Comparison of ENCODE assay signal across 23 cellular contexts in the genomic region with DNA sequence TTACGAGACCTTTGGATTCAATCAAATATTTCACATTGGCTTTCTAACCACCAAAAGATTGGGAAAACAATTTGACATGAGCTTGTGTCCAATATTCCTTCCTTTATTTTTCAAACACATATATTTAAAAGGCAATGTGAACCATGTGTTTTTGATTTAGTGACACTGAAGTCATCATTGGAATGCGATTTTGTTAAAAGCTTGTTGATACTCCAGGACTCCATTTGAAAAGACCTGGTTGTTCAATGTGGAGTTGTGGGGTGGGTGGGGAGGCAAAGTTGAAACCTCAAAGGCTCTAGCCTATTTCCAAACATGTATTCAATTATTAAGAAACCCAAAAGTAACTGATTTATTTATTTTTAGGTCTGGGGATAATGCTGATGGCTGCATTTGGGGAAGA.
DNase-seq lines count a peak whose midpoint lies in the region; ATAC-seq, FAIRE-seq and TF ChIP-seq lines count a peak whose summit lies in the region.
"Had no signal": no experiment of that assay in that cellular context is flagged by ENCODE, and none has a peak within 500 bp of the region (broad histone marks: within the 10 kb centered on the region; RNA-seq: fewer than 3 reads in every experiment).

No MANE protein-coding gene starts in this region.

- peaks cover 0 to 9% (median 0%) of the 10 kb centered on the region in 9 donors for H3K9me3 Mint-ChIP-seq in naive thymus-derived CD8-positive, alpha-beta T cell
- H3K9me3 Mint-ChIP-seq in stimulated activated memory B cell treated with anti-CD40 and anti-IgM and Interleukin-4, amounts not matched to agents 10 μg/mL and 1 μg/mL and 100 μg/mL, for 72 hours = no peaks in the 10 kb centered on the region
- H3K9me3 Mint-ChIP-seq: GM23338 had no signal

- POLR2A ChIA-PET in SK-N-SH (lab: Yijun Ruan, JAX) = no interaction called here
- POLR2A ChIA-PET in naive thymus-derived CD8-positive, alpha-beta T cell (lab: Charles Lee) = no interaction called here

- H3K27me3 ChIP-seq in SK-N-SH (ENCODE audit: insufficient read depth) = no peaks in the 10 kb centered on the region
- H3K27me3 ChIP-seq: BE2C had no signal

- peaks cover 26 to 42% of the 10 kb centered on the region in 2 experiments for H3K4me1 ChIP-seq in SK-N-SH (ENCODE audit: control insufficient read depth in 1 of 2, insufficient read depth in 2 of 2, low read depth in 1 of 2, low read length in 1 of 2)

- H3K4me3 ChIP-seq in SK-N-SH (ENCODE audit: low read depth in 2 of 2, low read length in 1 of 2) (no peak overlapping the region), fibroblast of villous mesenchyme (ENCODE audit: low read depth, low read length) (no peak overlapping the region)
- H3K4me3 ChIP-seq: GM23338 had no signal

- TF ChIP-seq CTCF in SK-N-SH (IDR thresholded peaks at IDR 0.05) = no peak
- no peak for TF ChIP-seq CTCF in fibroblast of villous mesenchyme (IDR thresholded peaks at IDR 0.05; ENCODE audit: insufficient read depth, low read depth, low read length)

- DNase-seq in SK-N-SH = no peak
- peak; percentile 38 for DNase-seq in fibroblast of villous mesenchyme (ENCODE audit: low read depth)
- DNase-seq in naive thymus-derived CD8-positive, alpha-beta T cell = no peak
- no peak for DNase-seq in activated CD4-positive, alpha-beta T cell treated with anti-CD3 and anti-CD28 coated beads for 48 hours
- no peak for DNase-seq in KBM-7
- DNase-seq: BE2C; CD4-positive, CD25-positive, alpha-beta regulatory T cell; COR-L47; DMS 273 treated with DMSO at 0.1 percent for 48 hours; GF-D8; NCI-H1105; NCI-H2081; NCI-H2171 treated with DMSO at 0.1 percent for 48 hours; Right ventricle myocardium superior had no signal

- peak; percentile 87 for FAIRE-seq in endometrium (lab: Jason Lieb, UNC)
- FAIRE-seq: GM12891, GM19239, RCC 7860 had no signal

- CTCF ChIA-PET in SK-N-SH (lab: Yijun Ruan, JAX) = interaction anchor here (0.6 to 3.2 kb wide), 7 partner anchors 10 to 115 kb away, joined by 3 to 7 read pairs (median 4); a partner anchor contains a TSS

- no peak overlapping the region for H3K9ac ChIP-seq in SK-N-SH

- H3K27me3 Mint-ChIP-seq in naive thymus-derived CD8-positive, alpha-beta T cell = peaks cover 0 to 4% (median 0%) of the 10 kb centered on the region in 5 donors
- H3K27me3 Mint-ChIP-seq in stimulated activated memory B cell treated with anti-CD40 and anti-IgM and Interleukin-4, amounts not matched to agents 10 μg/mL and 1 μg/mL and 100 μg/mL, for 72 hours = peaks cover 14% of the 10 kb centered on the region
- H3K27me3 Mint-ChIP-seq: CD4-positive, CD25-positive, alpha-beta regulatory T cell had no signal

- no peaks in the 10 kb centered on the region for H3K9me3 ChIP-seq in SK-N-SH
- H3K9me3 ChIP-seq: BE2C had no signal

- H3K36me3 Mint-ChIP-seq in naive thymus-derived CD8-positive, alpha-beta T cell = peaks cover 0 to 3% (median 0%) of the 10 kb centered on the region in 3 donors
- H3K36me3 Mint-ChIP-seq in stimulated activated memory B cell treated with anti-CD40 and anti-IgM and Interleukin-4, amounts not matched to agents 10 μg/mL and 1 μg/mL and 100 μg/mL, for 72 hours = no peaks in the 10 kb centered on the region

- H3K27ac ChIP-seq in SK-N-SH (ENCODE audit: low read depth in 2 of 2, low read length in 1 of 2) = peak overlapping the region in 1 of 2 experiments; percentile 46; a peak in 1 of 4 replicates
- H3K27ac ChIP-seq: 22Rv1 had no signal

- no peaks in the 10 kb centered on the region for H3K36me3 ChIP-seq in SK-N-SH (replicated peaks in 1 of 2; ENCODE audit: control insufficient read depth in 1 of 2, insufficient read depth in 2 of 2, low read length in 1 of 2)
- H3K36me3 ChIP-seq: BE2C had no signal

- H3K4me1 Mint-ChIP-seq in naive thymus-derived CD8-positive, alpha-beta T cell = peaks cover 12 to 25% (median 15%) of the 10 kb centered on the region in 4 donors
- no peaks in the 10 kb centered on the region for H3K4me1 Mint-ChIP-seq in stimulated activated memory B cell treated with anti-CD40 and anti-IgM and Interleukin-4, amounts not matched to agents 10 μg/mL and 1 μg/mL and 100 μg/mL, for 72 hours

- peaks cover 20% of the 10 kb centered on the region for H3F3A ChIP-seq in SK-N-SH (replicated peaks; ENCODE audit: insufficient read depth)

- H3K27ac Mint-ChIP-seq in naive thymus-derived CD8-positive, alpha-beta T cell = no peak overlapping the region
- H3K27ac Mint-ChIP-seq in stimulated activated memory B cell treated with anti-CD40 and anti-IgM and Interleukin-4, amounts not matched to agents 10 μg/mL and 1 μg/mL and 100 μg/mL, for 72 hours = no peak overlapping the region
- H3K27ac Mint-ChIP-seq: GM23338 had no signal

- no peak for TF ChIP-seq EP300 in SK-N-SH (IDR thresholded peaks at IDR 0.05; ENCODE audit: borderline replicate concordance in 1 of 2, low read depth in 1 of 2, low read length in 1 of 2)

- ATAC-seq in SK-N-SH treated with all-trans-retinoic acid at 6 μM for 48 hours = no peak
- no peak for ATAC-seq in naive thymus-derived CD8-positive, alpha-beta T cell
- no peak for ATAC-seq in stimulated activated memory B cell treated with anti-CD40 and anti-IgM and Interleukin-4, amounts not matched to agents 10 μg/mL and 1 μg/mL and 100 μg/mL, for 72 hours
- ATAC-seq: GM23338, HCT116 had no signal

- TF ChIP-seq RAD21 in SK-N-SH (IDR thresholded peaks at IDR 0.05; ENCODE audit: low read length) = no peak

- 50% methylated on average over 2 of the region's 2 CpGs for WGBS in SK-N-SH (ENCODE audit: low lambda C conversion rate)

- H2AFZ ChIP-seq in SK-N-SH (ENCODE audit: low read depth) = no peak overlapping the region
- H2AFZ ChIP-seq: GM23338 had no signal

- no peak overlapping the region; the same call in 1 of the 2 replicates for H3K4me2 ChIP-seq in SK-N-SH
- H3K4me2 ChIP-seq: GM23338 had no signal

- in situ Hi-C loops in KBM-7 (cut with MboI; ENCODE audit: low pct_unique_long_range_greater_than_20kb, low sequenced_read_pairs) = no loop called here

- no peaks in the 10 kb centered on the region for H3K79me2 ChIP-seq in SK-N-SH (ENCODE audit: insufficient read depth)

- H3K9me2 ChIP-seq in SK-N-SH = no peaks in the 10 kb centered on the region

- no peaks in the 10 kb centered on the region for H4K20me1 ChIP-seq in SK-N-SH (ENCODE audit: insufficient read depth)

- no peak overlapping the region for H3K4me3 Mint-ChIP-seq in naive thymus-derived CD8-positive, alpha-beta T cell
- no peak overlapping the region for H3K4me3 Mint-ChIP-seq in stimulated activated memory B cell treated with anti-CD40 and anti-IgM and Interleukin-4, amounts not matched to agents 10 μg/mL and 1 μg/mL and 100 μg/mL, for 72 hours
- H3K4me3 Mint-ChIP-seq: CD4-positive, CD25-positive, alpha-beta regulatory T cell; GM23338 had no signal

TF ChIP-seq in SK-N-SH, 30 proteins besides CTCF, POLR2A, EP300 and RAD21:
- TF ChIP-seq NFIC (IDR thresholded peaks at IDR 0.05; ENCODE audit: borderline replicate concordance) (no peak), RXRA (IDR thresholded peaks at IDR 0.05; ENCODE audit: borderline replicate concordance, low read depth) (no peak), SIN3A (IDR thresholded peaks at IDR 0.05; ENCODE audit: borderline replicate concordance, low read depth, low read length) (no peak), TCF12 (IDR thresholded peaks at IDR 0.05) (peak; percentile 83)

TF ChIP-seq in SK-N-SH treated with all-trans-retinoic acid at 6 μM for 48 hours, 23 proteins besides CTCF, POLR2A, EP300 and RAD21:
- TF ChIP-seq BACH2 (CRISPR knock-in tag; IDR thresholded peaks at IDR 0.05; ENCODE audit: borderline replicate concordance) (no peak), ZNF565 (CRISPR knock-in tag; conservative IDR thresholded peaks at IDR 0.05; ENCODE audit: low read depth) (no peak)
